In the genomic region with DNA sequence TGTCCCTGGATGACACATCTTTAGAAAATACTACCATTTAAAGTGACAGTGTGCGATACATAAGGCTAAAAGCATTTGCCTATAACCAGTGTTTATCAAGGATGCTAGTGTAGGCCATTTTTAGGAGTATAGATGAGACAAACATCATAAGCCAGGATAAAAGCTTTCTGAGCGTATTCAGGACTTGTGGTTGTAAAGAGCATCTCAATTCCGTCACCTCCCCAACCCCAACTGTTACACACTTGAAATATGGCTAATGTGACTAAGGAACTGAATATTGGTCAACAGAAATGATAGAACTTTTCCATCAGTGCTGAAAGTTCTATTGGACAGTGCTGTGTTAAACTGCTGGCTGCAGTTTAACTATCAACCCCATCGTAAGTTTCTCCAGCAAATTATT, we compare ENCODE assay signal across 11 cellular contexts. TPM values are rescaled to one million over a fixed set of nuclear protein-coding genes. Genes with fewer than 3 reads are reported as not detected.
DNase-seq lines count a peak whose midpoint lies in the region; ATAC-seq and TF ChIP-seq lines count a peak whose summit lies in the region.
"Had no signal": no experiment of that assay in that cellular context is flagged by ENCODE, and none has a peak within 500 bp of the region (broad histone marks: within the 10 kb centered on the region; RNA-seq: fewer than 3 reads in every experiment).

No MANE protein-coding gene starts in this region.

- H3K9me3 Mint-ChIP-seq in activated CD4-positive, alpha-beta T cell treated with anti-CD3 and anti-CD28 coated beads, Interleukin-2, amount 10 ng/mL, durations not matched to agents 7 days and 5 days: no peaks in the 10 kb centered on the region
- no peaks in the 10 kb centered on the region for H3K9me3 Mint-ChIP-seq in activated CD4-positive, alpha-beta T cell treated with anti-CD3 and anti-CD28 coated beads for 36 hours (ENCODE audit: low read depth)

- ATAC-seq in activated CD4-positive, alpha-beta T cell treated with anti-CD3 and anti-CD28 coated beads for 36 hours: no peak
- ATAC-seq in GM18519 (IDR thresholded peaks at IDR 0.05; ENCODE audit: low FRiP score, unreplicated experiment): no peak

- H3K27me3 ChIP-seq in Peyer's patch: no peaks in the 10 kb centered on the region
- no peaks in the 10 kb centered on the region for H3K27me3 ChIP-seq in spleen (replicated peaks in 1 of 7)
- no peaks in the 10 kb centered on the region for H3K27me3 ChIP-seq in HAP-1 (ENCODE audit: low read depth)

- intact Hi-C loops in activated CD4-positive, alpha-beta T cell treated with anti-CD3 and anti-CD28 coated beads for 36 hours (cut with DNase I, micrococcal nuclease): no loop called here
- intact Hi-C loops in spleen (cut with DNase I; ENCODE audit: low total_unique reads): loop anchor here (10.0 kb wide), 1 partner anchor 123 kb away; no protein-coding TSS in a partner anchor

- H3K36me3 ChIP-seq in Peyer's patch (no peaks in the 10 kb centered on the region), spleen (peaks cover 0 to 20% (median 0%) of the 10 kb centered on the region in 6 donors), HAP-1 (replicated peaks) (peaks cover 3% of the 10 kb centered on the region)

- H3K4me1 ChIP-seq in Peyer's patch (peaks cover 2 to 66% (median 12%) of the 10 kb centered on the region in 4 donors), spleen (peaks cover 46 to 93% (median 86%) of the 10 kb centered on the region in 6 donors), HAP-1 (peaks cover 9% of the 10 kb centered on the region; the same call in 1 of the 2 replicates)

- no peak for DNase-seq in activated CD4-positive, alpha-beta T cell treated with anti-CD3 and anti-CD28 coated beads, Interleukin-2, amount 10 ng/mL, durations not matched to agents 7 days and 5 days
- DNase-seq in activated CD4-positive, alpha-beta T cell treated with anti-CD3 and anti-CD28 coated beads for 36 hours: no peak
- DNase-seq in Peyer's patch (no peak), foreskin fibroblast (no peak), spleen (no peak), HAP-1 (ENCODE audit: low spot score in 2 of 2) (no peak), anterior cingulate cortex (lab: John Stamatoyannopoulos, UW) (no peak)
- DNase-seq: ACHN; stimulated activated CD4-positive, alpha-beta T cell treated with anti-CD3 and anti-CD28 coated beads, Interleukin-1b, Interleukin-23, amount 100 ng/mL, for 48 hours had no signal

- peaks cover 39% of the 10 kb centered on the region for H3K36me3 Mint-ChIP-seq in activated CD4-positive, alpha-beta T cell treated with anti-CD3 and anti-CD28 coated beads, Interleukin-2, amount 10 ng/mL, durations not matched to agents 7 days and 5 days (ENCODE audit: low read depth)
- H3K36me3 Mint-ChIP-seq in activated CD4-positive, alpha-beta T cell treated with anti-CD3 and anti-CD28 coated beads for 36 hours (ENCODE audit: low read depth): no peaks in the 10 kb centered on the region

- H3K9me3 ChIP-seq in Peyer's patch (no peaks in the 10 kb centered on the region), spleen (no peaks in the 10 kb centered on the region), HAP-1 (no peaks in the 10 kb centered on the region)

- CTCF ChIA-PET in activated CD4-positive, alpha-beta T cell treated with anti-CD3 and anti-CD28 coated beads, Interleukin-2, amount 10 ng/mL, durations not matched to agents 7 days and 5 days (lab: Charles Lee): interaction anchor here (1.0 kb wide), 1 partner anchor 380 kb away, joined by 3 read pairs; no protein-coding TSS in a partner anchor
- CTCF ChIA-PET in activated CD4-positive, alpha-beta T cell treated with anti-CD3 and anti-CD28 coated beads for 36 hours (lab: Charles Lee): interaction anchor here (0.8 to 1.8 kb wide), 2 partner anchors 11 to 345 kb away, joined by 3 to 4 read pairs; no protein-coding TSS in a partner anchor

- H3K27ac ChIP-seq in Peyer's patch (peak overlapping the region in 3 of 4 donors; percentile 9 to 94 (median 13)), spleen (peak overlapping the region in 6 of 8 donors; percentile 94 to 99 (median 96))
- H3K27ac ChIP-seq: epithelial cell of prostate had no signal

- no peak overlapping the region for H3K27ac Mint-ChIP-seq in activated CD4-positive, alpha-beta T cell treated with anti-CD3 and anti-CD28 coated beads, Interleukin-2, amount 10 ng/mL, durations not matched to agents 7 days and 5 days
- no peak overlapping the region for H3K27ac Mint-ChIP-seq in activated CD4-positive, alpha-beta T cell treated with anti-CD3 and anti-CD28 coated beads for 36 hours

- 80 to 89% (median 85%) methylated on average over 4 of the region's 4 CpGs for WGBS in spleen, 5 donors

- H3K27me3 Mint-ChIP-seq in activated CD4-positive, alpha-beta T cell treated with anti-CD3 and anti-CD28 coated beads, Interleukin-2, amount 10 ng/mL, durations not matched to agents 7 days and 5 days: peaks cover 3% of the 10 kb centered on the region
- H3K27me3 Mint-ChIP-seq in activated CD4-positive, alpha-beta T cell treated with anti-CD3 and anti-CD28 coated beads for 36 hours: no peaks in the 10 kb centered on the region

- POLR2A ChIA-PET in activated CD4-positive, alpha-beta T cell treated with anti-CD3 and anti-CD28 coated beads, Interleukin-2, amount 10 ng/mL, durations not matched to agents 7 days and 5 days (lab: Charles Lee): no interaction called here
- POLR2A ChIA-PET in activated CD4-positive, alpha-beta T cell treated with anti-CD3 and anti-CD28 coated beads for 36 hours (lab: Charles Lee): interaction anchor here (1.1 kb wide), 1 partner anchor 18 kb away, joined by 3 read pairs; no protein-coding TSS in a partner anchor

- H3K4me3 Mint-ChIP-seq in activated CD4-positive, alpha-beta T cell treated with anti-CD3 and anti-CD28 coated beads, Interleukin-2, amount 10 ng/mL, durations not matched to agents 7 days and 5 days: peak overlapping the region; percentile 80
- H3K4me3 Mint-ChIP-seq in activated CD4-positive, alpha-beta T cell treated with anti-CD3 and anti-CD28 coated beads for 36 hours: no peak overlapping the region

- TF ChIP-seq POLR2A in Peyer's patch (IDR thresholded peaks at IDR 0.05) (no peak), spleen (IDR thresholded peaks at IDR 0.05) (no peak)

- H3K4me3 ChIP-seq in Peyer's patch: peak overlapping the region in 2 of 4 donors; percentile 95 to 97
- peak overlapping the region; percentile 80 to 85 for H3K4me3 ChIP-seq in foreskin fibroblast (ENCODE audit: low read depth in 1 of 2, low read length in 2 of 2)
- peak overlapping the region; percentile 2 to 97 (median 90) for H3K4me3 ChIP-seq in spleen
- H3K4me3 ChIP-seq in HAP-1: no peak overlapping the region

- H3K4me1 Mint-ChIP-seq in activated CD4-positive, alpha-beta T cell treated with anti-CD3 and anti-CD28 coated beads, Interleukin-2, amount 10 ng/mL, durations not matched to agents 7 days and 5 days: peaks cover 50% of the 10 kb centered on the region
- peaks cover 59% of the 10 kb centered on the region for H3K4me1 Mint-ChIP-seq in activated CD4-positive, alpha-beta T cell treated with anti-CD3 and anti-CD28 coated beads for 36 hours

- TF ChIP-seq CTCF in Peyer's patch (IDR thresholded peaks at IDR 0.05): no peak
- TF ChIP-seq CTCF in foreskin fibroblast (IDR thresholded peaks at IDR 0.05; ENCODE audit: low read depth, low read length): no peak
- no peak for TF ChIP-seq CTCF in spleen (IDR thresholded peaks at IDR 0.05 in 8 of 11, conservative IDR thresholded peaks at IDR 0.05 in 3 of 11)

- in situ Hi-C loops in HAP-1 (cut with MboI; ENCODE audit: low sequenced_read_pairs): no loop called here

RNA-seq across cellular contexts. Expression of a gene that starts 4.5 kb away (rescaled TPM):
- total RNA-seq in activated CD4-positive, alpha-beta T cell treated with anti-CD3 and anti-CD28 coated beads, Interleukin-2, amount 10 ng/mL, durations not matched to agents 7 days and 5 days: 10 to 100 TPM; 19.0 to 19.7 TPM
- 1 to 10 TPM; 4.6 to 4.7 TPM for total RNA-seq in activated CD4-positive, alpha-beta T cell treated with anti-CD3 and anti-CD28 coated beads for 36 hours
- 10 to 100 TPM; 18.2 to 28.0 (median 22.5) TPM for total RNA-seq in Peyer's patch
- 10 to 100 TPM; 59.2 to 82.5 (median 71.9) TPM for total RNA-seq in spleen
- 10 to 100 TPM in 1 of 3 donors, 1 to 10 TPM in 2; 4.8 to 13.0 (median 8.2) TPM for polyA plus RNA-seq in spleen
